ENCODE assay signal across 24 cellular contexts in genomic region chr21:31490471-31490870, GRCh38.
DNase-seq lines count a peak whose midpoint lies in the region; ATAC-seq and TF ChIP-seq lines count a peak whose summit lies in the region.
"Had no signal": no experiment of that assay in that cellular context is flagged by ENCODE, and none has a peak within 500 bp of the region (broad histone marks: within the 10 kb centered on the region; RNA-seq: fewer than 3 reads in every experiment).

No MANE protein-coding gene starts in this region.

- no peak overlapping the region for H3K27ac Mint-ChIP-seq in WTC11
- no peak overlapping the region for H3K27ac Mint-ChIP-seq in progenitor cell of endocrine pancreas
- H3K27ac Mint-ChIP-seq: activated naive CD4-positive, alpha-beta T cell treated with anti-CD3 and anti-CD28 coated beads, Interleukin-2, amount 50 U/mL, for 24 hours; activated T-cell treated with anti-CD3 and anti-CD28 coated beads, Interleukin-2, amount 50 U/mL, for 72 hours; CD4-positive, alpha-beta memory T cell; dendritic cell treated with granulocyte-macrophage colony-stimulating factor and Interleukin-4, amounts not matched to agents 40 ng/mL and 50 ng/mL, for 4 days; stimulated activated naive B cell treated with anti-CD40 and anti-IgM and Interleukin-4, amounts not matched to agents 10 μg/mL and 1 μg/mL and 100 μg/mL, for 72 hours had no signal

- H4K20me1 ChIP-seq in SK-N-SH (ENCODE audit: insufficient read depth) (no peaks in the 10 kb centered on the region), IMR-90 (ENCODE audit: insufficient read depth, low read length) (no peaks in the 10 kb centered on the region)

- H3K79me1 ChIP-seq in IMR-90 (ENCODE audit: low read depth in 1 of 2, low read length in 2 of 2) = no peaks in the 10 kb centered on the region

- no peak for TF ChIP-seq CTCF in SK-N-SH (IDR thresholded peaks at IDR 0.05)
- no peak for TF ChIP-seq CTCF in IMR-90 (conservative IDR thresholded peaks at IDR 0.05; ENCODE audit: low read depth, low read length)
- no peak for TF ChIP-seq CTCF in WTC11 (IDR thresholded peaks at IDR 0.05)
- no peak for TF ChIP-seq CTCF in testis (IDR thresholded peaks at IDR 0.05)
- TF ChIP-seq CTCF in progenitor cell of endocrine pancreas (IDR thresholded peaks at IDR 0.05; ENCODE audit: unreplicated experiment) = no peak

- H3K27me3 ChIP-seq in SK-N-SH (ENCODE audit: insufficient read depth) (no peaks in the 10 kb centered on the region), IMR-90 (ENCODE audit: control insufficient read depth, insufficient read depth, low read length) (no peaks in the 10 kb centered on the region), testis (no peaks in the 10 kb centered on the region)
- H3K27me3 ChIP-seq: ascending aorta had no signal

- no peak overlapping the region for H2BK20ac ChIP-seq in IMR-90 (ENCODE audit: low read depth, low read length)

- H2AK5ac ChIP-seq in IMR-90 (ENCODE audit: low read depth, low read length) = no peak overlapping the region

- no peak overlapping the region for H3K4ac ChIP-seq in IMR-90 (ENCODE audit: low read depth, low read length)

- H3K9me3 Mint-ChIP-seq in WTC11 (peaks cover 19% of the 10 kb centered on the region), progenitor cell of endocrine pancreas (ENCODE audit: low read depth) (peaks cover 5% of the 10 kb centered on the region)
- H3K9me3 Mint-ChIP-seq: activated naive CD4-positive, alpha-beta T cell treated with anti-CD3 and anti-CD28 coated beads, Interleukin-2, amount 50 U/mL, for 24 hours had no signal

- WGBS in SK-N-SH (ENCODE audit: low lambda C conversion rate) = 58% methylated on average over 5 of the region's 5 CpGs
- no CpG with 5 or more reads among the region's 5 CpGs for WGBS in IMR-90 (ENCODE audit: extremely low coverage in 2 of 2, insufficient read length in 1 of 2), 2 experiments
- WGBS in testis, 2 donors = 64 to 79% methylated on average over 5 of the region's 5 CpGs

- no peak overlapping the region for H3K27ac ChIP-seq in SK-N-SH (ENCODE audit: low read depth in 2 of 2, low read length in 1 of 2)
- H3K27ac ChIP-seq in IMR-90 (ENCODE audit: insufficient read depth, low read length) = no peak overlapping the region
- H3K27ac ChIP-seq in testis = no peak overlapping the region
- H3K27ac ChIP-seq: ascending aorta had no signal

- H3F3A ChIP-seq in SK-N-SH (replicated peaks; ENCODE audit: insufficient read depth) = no peaks in the 10 kb centered on the region

- no TSS peak for BruUV-seq in IMR-90 (replicated peaks; lab: Mats Ljungman, UMichigan)

- TF ChIP-seq POLR2A in IMR-90 (IDR thresholded peaks at IDR 0.05; ENCODE audit: low read depth, low read length) (no peak), testis (IDR thresholded peaks at IDR 0.05) (no peak)

- H3K23ac ChIP-seq in IMR-90 (ENCODE audit: low read depth, low read length) = no peak overlapping the region

- H3K9me3 ChIP-seq in SK-N-SH (no peaks in the 10 kb centered on the region), IMR-90 (ENCODE audit: control insufficient read depth, insufficient read depth, low read length) (peaks cover 13% of the 10 kb centered on the region), testis (no peaks in the 10 kb centered on the region)
- H3K9me3 ChIP-seq: ascending aorta had no signal

- H3K14ac ChIP-seq in IMR-90 (replicated peaks; ENCODE audit: low read depth, low read length) = no peak overlapping the region

- H3K18ac ChIP-seq in IMR-90 (ENCODE audit: low read depth, low read length) = no peak overlapping the region

- H3K79me2 ChIP-seq in SK-N-SH (ENCODE audit: insufficient read depth) = no peaks in the 10 kb centered on the region

- no peak overlapping the region for H2BK120ac ChIP-seq in IMR-90 (ENCODE audit: low read depth, low read length)

- no peak overlapping the region for H2BK5ac ChIP-seq in IMR-90 (ENCODE audit: low read depth, low read length, poor library complexity, severe bottlenecking)

- CTCF ChIA-PET in SK-N-SH (lab: Yijun Ruan, JAX) = no interaction called here
- CTCF ChIA-PET in IMR-90 (lab: Yijun Ruan, JAX) = no interaction called here
- CTCF ChIA-PET in WTC11 (lab: Charles Lee) = no interaction called here

- no peak for TF ChIP-seq EP300 in SK-N-SH (IDR thresholded peaks at IDR 0.05; ENCODE audit: borderline replicate concordance in 1 of 2, low read depth in 1 of 2, low read length in 1 of 2)

- no peaks in the 10 kb centered on the region for H3K27me3 Mint-ChIP-seq in WTC11 (ENCODE audit: low read depth)
- no peaks in the 10 kb centered on the region for H3K27me3 Mint-ChIP-seq in progenitor cell of endocrine pancreas
- H3K27me3 Mint-ChIP-seq: activated naive CD4-positive, alpha-beta T cell treated with anti-CD3 and anti-CD28 coated beads, Interleukin-2, amount 50 U/mL, for 24 hours; stimulated activated naive B cell treated with anti-CD40 and anti-IgM and Interleukin-4, amounts not matched to agents 10 μg/mL and 1 μg/mL and 100 μg/mL, for 72 hours had no signal

- ATAC-seq in SK-N-SH treated with all-trans-retinoic acid at 6 μM for 48 hours (no peak), IMR-90 (ENCODE audit: low read depth) (no peak), WTC11 (peak; percentile 78), HG03280 (IDR thresholded peaks at IDR 0.05; ENCODE audit: unreplicated experiment) (no peak)
- ATAC-seq: activated T-cell treated with anti-CD3 and anti-CD28 coated beads, Interleukin-2, amount 50 U/mL, for 72 hours; GM12878; stimulated activated naive B cell treated with anti-CD40 and anti-IgM and Interleukin-4, amounts not matched to agents 10 μg/mL and 1 μg/mL and 100 μg/mL, for 72 hours had no signal

- dilution Hi-C loops in IMR-90 (cut with HindIII; ENCODE audit: low sequenced_read_pairs, unreplicated experiment) = no loop called here

- no peak overlapping the region for H4K5ac ChIP-seq in IMR-90 (ENCODE audit: low read depth, low read length)

- no peak overlapping the region for H3K56ac ChIP-seq in IMR-90 (ENCODE audit: extremely low read depth, insufficient read depth, low read length)

- DNase-seq in SK-N-SH (no peak), IMR-90 (no peak), WTC11 (ENCODE audit: low spot score) (no peak), testis (peak; percentile 69), RPMI8226 (no peak), progenitor cell of endocrine pancreas (ENCODE audit: low spot score, unreplicated experiment) (no peak)
- DNase-seq: activated CD4-positive, alpha-beta T cell treated with anti-CD3 and anti-CD28 coated beads for 4 hours; activated T-cell treated with anti-CD3 and anti-CD28 coated beads, Interleukin-2, amount 50 U/mL, for 72 hours; CD4-positive, alpha-beta memory T cell; DMS79 treated with DMSO at 0.1 percent for 48 hours; KG1; mammary epithelial cell; MV-4-11; NCI-H2029; NCI-H510A treated with DMSO at 0.1 percent for 48 hours; Right ventricle myocardium superior; small intestine; stimulated activated naive B cell treated with anti-CD40 and anti-IgM and Interleukin-4, amounts not matched to agents 10 μg/mL and 1 μg/mL and 100 μg/mL, for 72 hours had no signal

- no peak overlapping the region for H4K8ac ChIP-seq in IMR-90 (ENCODE audit: low read depth in 2 of 2, low read length in 2 of 2)

- TF ChIP-seq RAD21 in SK-N-SH (IDR thresholded peaks at IDR 0.05; ENCODE audit: low read length) (no peak), IMR-90 (IDR thresholded peaks at IDR 0.05; ENCODE audit: low read length) (no peak)

- H3K4me2 ChIP-seq in SK-N-SH (no peak overlapping the region), IMR-90 (ENCODE audit: low read depth, low read length) (no peak overlapping the region)

- no peak overlapping the region for H3K4me3 ChIP-seq in SK-N-SH (ENCODE audit: low read depth in 2 of 2, low read length in 1 of 2)
- no peak overlapping the region for H3K4me3 ChIP-seq in IMR-90 (ENCODE audit: insufficient read depth, low read depth, low read length)
- H3K4me3 ChIP-seq in testis = peak overlapping the region; percentile 29 to 40
- H3K4me3 ChIP-seq: ascending aorta, GM12878 had no signal

- H2AFZ ChIP-seq in SK-N-SH (ENCODE audit: low read depth) (no peak overlapping the region), IMR-90 (replicated peaks; ENCODE audit: low read length, poor library complexity) (peak overlapping the region; percentile 6)

- no peaks in the 10 kb centered on the region; a peak in 1 of 4 replicates for H3K4me1 ChIP-seq in SK-N-SH (ENCODE audit: control insufficient read depth in 1 of 2, insufficient read depth in 2 of 2, low read depth in 1 of 2, low read length in 1 of 2)
- no peaks in the 10 kb centered on the region for H3K4me1 ChIP-seq in IMR-90 (ENCODE audit: control insufficient read depth, insufficient read depth, low read length)
- H3K4me1 ChIP-seq in testis = peaks cover 18% of the 10 kb centered on the region
- H3K4me1 ChIP-seq: ascending aorta had no signal

- H2BK15ac ChIP-seq in IMR-90 (ENCODE audit: low read depth, low read length) = no peak overlapping the region

- H2AK9ac ChIP-seq in IMR-90 (replicated peaks; ENCODE audit: low read depth, low read length, poor library complexity) = no peak overlapping the region

- no peak overlapping the region for H4K91ac ChIP-seq in IMR-90 (ENCODE audit: insufficient read depth, low read depth, low read length)

- H3K9ac ChIP-seq in SK-N-SH (no peak overlapping the region), IMR-90 (ENCODE audit: low read depth, low read length) (no peak overlapping the region)

- H3K9me2 ChIP-seq in SK-N-SH = no peaks in the 10 kb centered on the region

- peaks cover 12% of the 10 kb centered on the region; the same call in 1 of the 2 replicates for H3K4me1 Mint-ChIP-seq in WTC11
- peaks cover 25% of the 10 kb centered on the region for H3K4me1 Mint-ChIP-seq in progenitor cell of endocrine pancreas (ENCODE audit: low read depth)
- H3K4me1 Mint-ChIP-seq: activated naive CD4-positive, alpha-beta T cell treated with anti-CD3 and anti-CD28 coated beads, Interleukin-2, amount 50 U/mL, for 24 hours; CD4-positive, alpha-beta memory T cell; stimulated activated naive B cell treated with anti-CD40 and anti-IgM and Interleukin-4, amounts not matched to agents 10 μg/mL and 1 μg/mL and 100 μg/mL, for 72 hours had no signal

- in situ Hi-C loops in IMR-90 (cut with MboI; ENCODE audit: low sequenced_read_pairs) = no loop called here

- no peaks in the 10 kb centered on the region for H3K9me1 ChIP-seq in IMR-90 (ENCODE audit: insufficient read depth, low read length)

- H3K4me3 Mint-ChIP-seq in WTC11 (no peak overlapping the region), progenitor cell of endocrine pancreas (ENCODE audit: low read depth) (no peak overlapping the region)
- H3K4me3 Mint-ChIP-seq: activated naive CD4-positive, alpha-beta T cell treated with anti-CD3 and anti-CD28 coated beads, Interleukin-2, amount 50 U/mL, for 24 hours; activated T-cell treated with anti-CD3 and anti-CD28 coated beads, Interleukin-2, amount 50 U/mL, for 72 hours; CD4-positive, alpha-beta memory T cell; dendritic cell treated with granulocyte-macrophage colony-stimulating factor and Interleukin-4, amounts not matched to agents 40 ng/mL and 50 ng/mL, for 4 days; stimulated activated naive B cell treated with anti-CD40 and anti-IgM and Interleukin-4, amounts not matched to agents 10 μg/mL and 1 μg/mL and 100 μg/mL, for 72 hours had no signal

- H3K36me3 Mint-ChIP-seq in WTC11 (peaks cover 10% of the 10 kb centered on the region), progenitor cell of endocrine pancreas (ENCODE audit: insufficient read depth) (peaks cover 1% of the 10 kb centered on the region)
- H3K36me3 Mint-ChIP-seq: CD4-positive, alpha-beta memory T cell; stimulated activated naive B cell treated with anti-CD40 and anti-IgM and Interleukin-4, amounts not matched to agents 10 μg/mL and 1 μg/mL and 100 μg/mL, for 72 hours had no signal

- intact Hi-C loops in IMR-90 (cut with micrococcal nuclease) = no loop called here
- intact Hi-C loops in testis (cut with DNase I; ENCODE audit: low total_unique reads) = no loop called here

- H3K36me3 ChIP-seq in SK-N-SH (replicated peaks in 1 of 2; ENCODE audit: control insufficient read depth in 1 of 2, insufficient read depth in 2 of 2, low read length in 1 of 2) (no peaks in the 10 kb centered on the region), IMR-90 (ENCODE audit: control insufficient read depth, insufficient read depth, low read length) (no peaks in the 10 kb centered on the region), testis (ENCODE audit: low read depth, missing control alignments) (no peaks in the 10 kb centered on the region)
- H3K36me3 ChIP-seq: ascending aorta had no signal

- POLR2A ChIA-PET in SK-N-SH (lab: Yijun Ruan, JAX) (no interaction called here), IMR-90 (lab: Charles Lee; ENCODE audit: unreplicated experiment) (no interaction called here), WTC11 (lab: Charles Lee) (no interaction called here)

Comparison
In these comparisons a context has a peak if more than half of its experiments do, and no peak if none do; other contexts are left out.
1. H3K4me3 ChIP-seq: peak in testis (2 of 2); none in SK-N-SH (0 of 2) and IMR-90 (single experiment).
2. Of the 6 proteins assayed by ChIP-seq in both WTC11 and SK-N-SH: peak only in WTC11: USF2; only in SK-N-SH: none; in both: USF1; in neither: 4.